1 cellular context compared by ENCODE assay signal in genomic region chr19:39502640-39503417, GRCh38.
TF ChIP-seq lines count a peak whose summit lies in the region.

No MANE protein-coding gene starts in this region.

TF ChIP-seq in HepG2, 621 proteins besides CTCF, POLR2A, EP300 and RAD21 (continued from another document and continues in another):
- TF ChIP-seq, protein P1, sequence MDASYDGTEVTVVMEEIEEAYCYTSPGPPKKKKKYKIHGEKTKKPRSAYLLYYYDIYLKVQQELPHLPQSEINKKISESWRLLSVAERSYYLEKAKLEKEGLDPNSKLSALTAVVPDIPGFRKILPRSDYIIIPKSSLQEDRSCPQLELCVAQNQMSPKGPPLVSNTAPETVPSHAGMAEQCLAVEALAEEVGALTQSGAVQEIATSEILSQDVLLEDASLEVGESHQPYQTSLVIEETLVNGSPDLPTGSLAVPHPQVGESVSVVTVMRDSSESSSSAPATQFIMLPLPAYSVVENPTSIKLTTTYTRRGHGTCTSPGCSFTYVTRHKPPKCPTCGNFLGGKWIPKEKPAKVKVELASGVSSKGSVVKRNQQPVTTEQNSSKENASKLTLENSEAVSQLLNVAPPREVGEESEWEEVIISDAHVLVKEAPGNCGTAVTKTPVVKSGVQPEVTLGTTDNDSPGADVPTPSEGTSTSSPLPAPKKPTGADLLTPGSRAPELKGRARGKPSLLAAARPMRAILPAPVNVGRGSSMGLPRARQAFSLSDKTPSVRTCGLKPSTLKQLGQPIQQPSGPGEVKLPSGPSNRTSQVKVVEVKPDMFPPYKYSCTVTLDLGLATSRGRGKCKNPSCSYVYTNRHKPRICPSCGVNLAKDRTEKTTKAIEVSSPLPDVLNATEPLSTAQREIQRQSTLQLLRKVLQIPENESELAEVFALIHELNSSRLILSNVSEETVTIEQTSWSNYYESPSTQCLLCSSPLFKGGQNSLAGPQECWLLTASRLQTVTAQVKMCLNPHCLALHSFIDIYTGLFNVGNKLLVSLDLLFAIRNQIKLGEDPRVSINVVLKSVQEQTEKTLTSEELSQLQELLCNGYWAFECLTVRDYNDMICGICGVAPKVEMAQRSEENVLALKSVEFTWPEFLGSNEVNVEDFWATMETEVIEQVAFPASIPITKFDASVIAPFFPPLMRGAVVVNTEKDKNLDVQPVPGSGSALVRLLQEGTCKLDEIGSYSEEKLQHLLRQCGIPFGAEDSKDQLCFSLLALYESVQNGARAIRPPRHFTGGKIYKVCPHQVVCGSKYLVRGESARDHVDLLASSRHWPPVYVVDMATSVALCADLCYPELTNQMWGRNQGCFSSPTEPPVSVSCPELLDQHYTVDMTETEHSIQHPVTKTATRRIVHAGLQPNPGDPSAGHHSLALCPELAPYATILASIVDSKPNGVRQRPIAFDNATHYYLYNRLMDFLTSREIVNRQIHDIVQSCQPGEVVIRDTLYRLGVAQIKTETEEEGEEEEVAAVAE (CRISPR knock-in tag; IDR thresholded peaks at IDR 0.05; ENCODE audit: borderline replicate concordance) = no peak
- TF ChIP-seq, protein P2, sequence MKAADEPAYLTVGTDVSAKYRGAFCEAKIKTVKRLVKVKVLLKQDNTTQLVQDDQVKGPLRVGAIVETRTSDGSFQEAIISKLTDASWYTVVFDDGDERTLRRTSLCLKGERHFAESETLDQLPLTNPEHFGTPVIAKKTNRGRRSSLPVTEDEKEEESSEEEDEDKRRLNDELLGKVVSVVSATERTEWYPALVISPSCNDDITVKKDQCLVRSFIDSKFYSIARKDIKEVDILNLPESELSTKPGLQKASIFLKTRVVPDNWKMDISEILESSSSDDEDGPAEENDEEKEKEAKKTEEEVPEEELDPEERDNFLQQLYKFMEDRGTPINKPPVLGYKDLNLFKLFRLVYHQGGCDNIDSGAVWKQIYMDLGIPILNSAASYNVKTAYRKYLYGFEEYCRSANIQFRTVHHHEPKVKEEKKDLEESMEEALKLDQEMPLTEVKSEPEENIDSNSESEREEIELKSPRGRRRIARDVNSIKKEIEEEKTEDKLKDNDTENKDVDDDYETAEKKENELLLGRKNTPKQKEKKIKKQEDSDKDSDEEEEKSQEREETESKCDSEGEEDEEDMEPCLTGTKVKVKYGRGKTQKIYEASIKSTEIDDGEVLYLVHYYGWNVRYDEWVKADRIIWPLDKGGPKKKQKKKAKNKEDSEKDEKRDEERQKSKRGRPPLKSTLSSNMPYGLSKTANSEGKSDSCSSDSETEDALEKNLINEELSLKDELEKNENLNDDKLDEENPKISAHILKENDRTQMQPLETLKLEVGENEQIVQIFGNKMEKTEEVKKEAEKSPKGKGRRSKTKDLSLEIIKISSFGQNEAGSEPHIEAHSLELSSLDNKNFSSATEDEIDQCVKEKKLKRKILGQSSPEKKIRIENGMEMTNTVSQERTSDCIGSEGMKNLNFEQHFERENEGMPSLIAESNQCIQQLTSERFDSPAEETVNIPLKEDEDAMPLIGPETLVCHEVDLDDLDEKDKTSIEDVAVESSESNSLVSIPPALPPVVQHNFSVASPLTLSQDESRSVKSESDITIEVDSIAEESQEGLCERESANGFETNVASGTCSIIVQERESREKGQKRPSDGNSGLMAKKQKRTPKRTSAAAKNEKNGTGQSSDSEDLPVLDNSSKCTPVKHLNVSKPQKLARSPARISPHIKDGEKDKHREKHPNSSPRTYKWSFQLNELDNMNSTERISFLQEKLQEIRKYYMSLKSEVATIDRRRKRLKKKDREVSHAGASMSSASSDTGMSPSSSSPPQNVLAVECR (CRISPR knock-in tag; IDR thresholded peaks at IDR 0.05; ENCODE audit: borderline replicate concordance) = peak; percentile 37; the same call in 1 of the 2 replicates
- TF ChIP-seq POLR2AphosphoS2 (IDR thresholded peaks at IDR 0.05; ENCODE audit: low read depth, low read length) (no peak), ZNF792 (CRISPR knock-in tag; IDR thresholded peaks at IDR 0.05) (peak; percentile 83; the same call in 1 of the 2 replicates), ADNP (CRISPR knock-in tag; IDR thresholded peaks at IDR 0.05) (no peak), NFKBIZ (CRISPR knock-in tag; IDR thresholded peaks at IDR 0.05) (peak; percentile 77; the same call in 1 of the 2 replicates), ZNF17 (CRISPR knock-in tag; IDR thresholded peaks at IDR 0.05) (no peak), CENPBD1 (CRISPR knock-in tag; IDR thresholded peaks at IDR 0.05; ENCODE audit: borderline replicate concordance, low read depth) (peak; percentile 57; the same call in 1 of the 2 replicates), MAFG (CRISPR knock-in tag; IDR thresholded peaks at IDR 0.05) (peak; percentile 54; the same call in 1 of the 2 replicates), POLR2AphosphoS5 (IDR thresholded peaks at IDR 0.05; ENCODE audit: low read depth, low read length) (no peak), DR1 (CRISPR knock-in tag; IDR thresholded peaks at IDR 0.05) (peak; percentile 82; the same call in 1 of the 2 replicates), FOXO4 (CRISPR knock-in tag; conservative IDR thresholded peaks at IDR 0.05) (peak; percentile 98; the same call in 1 of the 2 replicates), FLYWCH1 (CRISPR knock-in tag; IDR thresholded peaks at IDR 0.05) (peak; percentile 98), MZF1 (CRISPR knock-in tag; IDR thresholded peaks at IDR 0.05; ENCODE audit: borderline replicate concordance) (no peak), ZBTB1 (CRISPR knock-in tag; IDR thresholded peaks at IDR 0.05; ENCODE audit: borderline replicate concordance) (no peak), GLI4 (CRISPR knock-in tag; IDR thresholded peaks at IDR 0.05; ENCODE audit: borderline replicate concordance) (peak; percentile 83; the same call in 1 of the 2 replicates), PRDM4 (CRISPR knock-in tag; IDR thresholded peaks at IDR 0.05; ENCODE audit: borderline replicate concordance) (peak; percentile 72; the same call in 1 of the 2 replicates), MED8 (CRISPR knock-in tag; IDR thresholded peaks at IDR 0.05; ENCODE audit: insufficient replicate concordance) (peak; percentile 51), ATAD3A (CRISPR knock-in tag; IDR thresholded peaks at IDR 0.05) (peak; percentile 96), HIVEP1 (CRISPR knock-in tag; IDR thresholded peaks at IDR 0.05) (peak; percentile 74; the same call in 1 of the 2 replicates), ZFP36L1 (CRISPR knock-in tag; IDR thresholded peaks at IDR 0.05) (peak; percentile 96), ELF3 (CRISPR knock-in tag; IDR thresholded peaks at IDR 0.05) (peak; percentile 70), CAMTA2 (CRISPR knock-in tag; IDR thresholded peaks at IDR 0.05; ENCODE audit: borderline replicate concordance) (peak; percentile 93; the same call in 1 of the 2 replicates)
- TF ChIP-seq, protein P3, sequence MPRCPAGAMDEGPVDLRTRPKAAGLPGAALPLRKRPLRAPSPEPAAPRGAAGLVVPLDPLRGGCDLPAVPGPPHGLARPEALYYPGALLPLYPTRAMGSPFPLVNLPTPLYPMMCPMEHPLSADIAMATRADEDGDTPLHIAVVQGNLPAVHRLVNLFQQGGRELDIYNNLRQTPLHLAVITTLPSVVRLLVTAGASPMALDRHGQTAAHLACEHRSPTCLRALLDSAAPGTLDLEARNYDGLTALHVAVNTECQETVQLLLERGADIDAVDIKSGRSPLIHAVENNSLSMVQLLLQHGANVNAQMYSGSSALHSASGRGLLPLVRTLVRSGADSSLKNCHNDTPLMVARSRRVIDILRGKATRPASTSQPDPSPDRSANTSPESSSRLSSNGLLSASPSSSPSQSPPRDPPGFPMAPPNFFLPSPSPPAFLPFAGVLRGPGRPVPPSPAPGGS (CRISPR knock-in tag; IDR thresholded peaks at IDR 0.05) = peak; percentile 100
- TF ChIP-seq, protein P4, sequence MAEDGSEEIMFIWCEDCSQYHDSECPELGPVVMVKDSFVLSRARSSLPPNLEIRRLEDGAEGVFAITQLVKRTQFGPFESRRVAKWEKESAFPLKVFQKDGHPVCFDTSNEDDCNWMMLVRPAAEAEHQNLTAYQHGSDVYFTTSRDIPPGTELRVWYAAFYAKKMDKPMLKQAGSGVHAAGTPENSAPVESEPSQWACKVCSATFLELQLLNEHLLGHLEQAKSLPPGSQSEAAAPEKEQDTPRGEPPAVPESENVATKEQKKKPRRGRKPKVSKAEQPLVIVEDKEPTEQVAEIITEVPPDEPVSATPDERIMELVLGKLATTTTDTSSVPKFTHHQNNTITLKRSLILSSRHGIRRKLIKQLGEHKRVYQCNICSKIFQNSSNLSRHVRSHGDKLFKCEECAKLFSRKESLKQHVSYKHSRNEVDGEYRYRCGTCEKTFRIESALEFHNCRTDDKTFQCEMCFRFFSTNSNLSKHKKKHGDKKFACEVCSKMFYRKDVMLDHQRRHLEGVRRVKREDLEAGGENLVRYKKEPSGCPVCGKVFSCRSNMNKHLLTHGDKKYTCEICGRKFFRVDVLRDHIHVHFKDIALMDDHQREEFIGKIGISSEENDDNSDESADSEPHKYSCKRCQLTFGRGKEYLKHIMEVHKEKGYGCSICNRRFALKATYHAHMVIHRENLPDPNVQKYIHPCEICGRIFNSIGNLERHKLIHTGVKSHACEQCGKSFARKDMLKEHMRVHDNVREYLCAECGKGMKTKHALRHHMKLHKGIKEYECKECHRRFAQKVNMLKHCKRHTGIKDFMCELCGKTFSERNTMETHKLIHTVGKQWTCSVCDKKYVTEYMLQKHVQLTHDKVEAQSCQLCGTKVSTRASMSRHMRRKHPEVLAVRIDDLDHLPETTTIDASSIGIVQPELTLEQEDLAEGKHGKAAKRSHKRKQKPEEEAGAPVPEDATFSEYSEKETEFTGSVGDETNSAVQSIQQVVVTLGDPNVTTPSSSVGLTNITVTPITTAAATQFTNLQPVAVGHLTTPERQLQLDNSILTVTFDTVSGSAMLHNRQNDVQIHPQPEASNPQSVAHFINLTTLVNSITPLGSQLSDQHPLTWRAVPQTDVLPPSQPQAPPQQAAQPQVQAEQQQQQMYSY (CRISPR knock-in tag; IDR thresholded peaks at IDR 0.05) = peak; percentile 77; the same call in 1 of the 2 replicates
- TF ChIP-seq, protein P5, sequence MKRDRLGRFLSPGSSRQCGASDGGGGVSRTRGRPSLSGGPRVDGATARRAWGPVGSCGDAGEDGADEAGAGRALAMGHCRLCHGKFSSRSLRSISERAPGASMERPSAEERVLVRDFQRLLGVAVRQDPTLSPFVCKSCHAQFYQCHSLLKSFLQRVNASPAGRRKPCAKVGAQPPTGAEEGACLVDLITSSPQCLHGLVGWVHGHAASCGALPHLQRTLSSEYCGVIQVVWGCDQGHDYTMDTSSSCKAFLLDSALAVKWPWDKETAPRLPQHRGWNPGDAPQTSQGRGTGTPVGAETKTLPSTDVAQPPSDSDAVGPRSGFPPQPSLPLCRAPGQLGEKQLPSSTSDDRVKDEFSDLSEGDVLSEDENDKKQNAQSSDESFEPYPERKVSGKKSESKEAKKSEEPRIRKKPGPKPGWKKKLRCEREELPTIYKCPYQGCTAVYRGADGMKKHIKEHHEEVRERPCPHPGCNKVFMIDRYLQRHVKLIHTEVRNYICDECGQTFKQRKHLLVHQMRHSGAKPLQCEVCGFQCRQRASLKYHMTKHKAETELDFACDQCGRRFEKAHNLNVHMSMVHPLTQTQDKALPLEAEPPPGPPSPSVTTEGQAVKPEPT (CRISPR knock-in tag; IDR thresholded peaks at IDR 0.05; ENCODE audit: low read depth) = peak; percentile 97
- TF ChIP-seq, protein P6, sequence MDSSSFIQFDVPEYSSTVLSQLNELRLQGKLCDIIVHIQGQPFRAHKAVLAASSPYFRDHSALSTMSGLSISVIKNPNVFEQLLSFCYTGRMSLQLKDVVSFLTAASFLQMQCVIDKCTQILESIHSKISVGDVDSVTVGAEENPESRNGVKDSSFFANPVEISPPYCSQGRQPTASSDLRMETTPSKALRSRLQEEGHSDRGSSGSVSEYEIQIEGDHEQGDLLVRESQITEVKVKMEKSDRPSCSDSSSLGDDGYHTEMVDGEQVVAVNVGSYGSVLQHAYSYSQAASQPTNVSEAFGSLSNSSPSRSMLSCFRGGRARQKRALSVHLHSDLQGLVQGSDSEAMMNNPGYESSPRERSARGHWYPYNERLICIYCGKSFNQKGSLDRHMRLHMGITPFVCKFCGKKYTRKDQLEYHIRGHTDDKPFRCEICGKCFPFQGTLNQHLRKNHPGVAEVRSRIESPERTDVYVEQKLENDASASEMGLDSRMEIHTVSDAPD (CRISPR knock-in tag; IDR thresholded peaks at IDR 0.05) = peak; percentile 86; the same call in 1 of the 2 replicates
- TF ChIP-seq, protein P7, sequence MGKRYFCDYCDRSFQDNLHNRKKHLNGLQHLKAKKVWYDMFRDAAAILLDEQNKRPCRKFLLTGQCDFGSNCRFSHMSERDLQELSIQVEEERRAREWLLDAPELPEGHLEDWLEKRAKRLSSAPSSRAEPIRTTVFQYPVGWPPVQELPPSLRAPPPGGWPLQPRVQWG (CRISPR knock-in tag; IDR thresholded peaks at IDR 0.05; ENCODE audit: borderline replicate concordance, low read depth) = no peak; the same call in 1 of the 2 replicates
- TF ChIP-seq, protein P8, sequence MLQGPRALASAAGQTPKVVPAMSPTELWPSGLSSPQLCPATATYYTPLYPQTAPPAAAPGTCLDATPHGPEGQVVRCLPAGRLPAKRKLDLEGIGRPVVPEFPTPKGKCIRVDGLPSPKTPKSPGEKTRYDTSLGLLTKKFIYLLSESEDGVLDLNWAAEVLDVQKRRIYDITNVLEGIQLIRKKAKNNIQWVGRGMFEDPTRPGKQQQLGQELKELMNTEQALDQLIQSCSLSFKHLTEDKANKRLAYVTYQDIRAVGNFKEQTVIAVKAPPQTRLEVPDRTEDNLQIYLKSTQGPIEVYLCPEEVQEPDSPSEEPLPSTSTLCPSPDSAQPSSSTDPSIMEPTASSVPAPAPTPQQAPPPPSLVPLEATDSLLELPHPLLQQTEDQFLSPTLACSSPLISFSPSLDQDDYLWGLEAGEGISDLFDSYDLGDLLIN (CRISPR knock-in tag; IDR thresholded peaks at IDR 0.05; ENCODE audit: borderline replicate concordance) = peak; percentile 61; the same call in 1 of the 2 replicates
